1 cellular context compared by ENCODE assay signal in the genomic region with DNA sequence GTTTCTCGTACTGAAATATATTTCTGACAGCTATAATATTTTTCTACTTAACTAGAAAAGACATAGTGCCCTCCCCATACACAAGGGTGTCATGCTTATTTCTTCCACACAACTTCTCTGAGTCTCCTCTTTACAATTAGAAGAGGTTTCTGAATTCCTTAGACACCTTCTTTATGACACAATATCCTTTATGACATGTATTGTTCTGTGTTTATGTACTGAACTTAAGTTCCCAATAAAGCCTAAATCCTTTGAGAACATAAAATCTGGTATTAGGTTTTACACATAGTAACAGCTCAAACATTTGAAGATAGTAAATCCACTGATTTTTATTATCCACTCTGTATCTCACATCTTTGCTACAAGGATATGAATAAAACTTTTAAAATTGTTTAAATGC.
TF ChIP-seq lines count a peak whose summit lies in the region.

No MANE protein-coding gene starts in this region.

TF ChIP-seq in HepG2, 621 proteins besides CTCF, POLR2A, EP300 and RAD21:
- TF ChIP-seq DZIP1 (CRISPR knock-in tag; IDR thresholded peaks at IDR 0.05) (no peak), KDM2A (CRISPR knock-in tag; IDR thresholded peaks at IDR 0.05; ENCODE audit: borderline replicate concordance, low read depth) (no peak), REPIN1 (CRISPR knock-in tag; IDR thresholded peaks at IDR 0.05; ENCODE audit: borderline replicate concordance, low read depth) (no peak), GATA4 (IDR thresholded peaks at IDR 0.05; ENCODE audit: borderline replicate concordance, low read depth) (no peak), ZBTB7A (CRISPR knock-in tag; IDR thresholded peaks at IDR 0.05) (no peak), PLSCR1 (CRISPR knock-in tag; IDR thresholded peaks at IDR 0.05; ENCODE audit: borderline replicate concordance) (no peak), RXRA (CRISPR knock-in tag; IDR thresholded peaks at IDR 0.05) (no peak), FOXK1 (CRISPR knock-in tag; IDR thresholded peaks at IDR 0.05; ENCODE audit: borderline replicate concordance, low read depth) (no peak), MAX (IDR thresholded peaks at IDR 0.05) (no peak), GZF1 (CRISPR knock-in tag; IDR thresholded peaks at IDR 0.05) (no peak), PBX2 (CRISPR knock-in tag; IDR thresholded peaks at IDR 0.05) (no peak), ZNF333 (CRISPR knock-in tag; IDR thresholded peaks at IDR 0.05; ENCODE audit: borderline replicate concordance) (no peak), ZNF12 (CRISPR knock-in tag; IDR thresholded peaks at IDR 0.05) (no peak), CEBPG (CRISPR knock-in tag; IDR thresholded peaks at IDR 0.05) (no peak), POGZ (CRISPR knock-in tag; IDR thresholded peaks at IDR 0.05) (no peak), SIN3B (IDR thresholded peaks at IDR 0.05; ENCODE audit: low read length) (no peak), ZBTB2 (CRISPR knock-in tag; IDR thresholded peaks at IDR 0.05; ENCODE audit: low read depth) (no peak), KDM1A (CRISPR knock-in tag; IDR thresholded peaks at IDR 0.05) (no peak)
